Comparison of ENCODE assay signal across 8 cellular contexts in genomic region chr17:58352843-58353719, GRCh38. TPM values are rescaled to one million over a fixed set of nuclear protein-coding genes. Genes with fewer than 3 reads are reported as not detected.
DNase-seq lines count a peak whose midpoint lies in the region; ATAC-seq and TF ChIP-seq lines count a peak whose summit lies in the region.

No MANE protein-coding gene starts in this region.

- no peaks in the 10 kb centered on the region for H3K9me3 Mint-ChIP-seq in chondrocyte (ENCODE audit: low read depth)

- POLR2A ChIA-PET in RWPE1 (lab: Yijun Ruan, JAX; ENCODE audit: low non-redundant PET): interaction anchor here (0.6 to 2.5 kb wide), 4 partner anchors 60 to 73 kb away, joined by 4 to 21 read pairs (median 10); partner anchors contain the start of gene RNF43

- peak overlapping the region; percentile 87 for H3K4me3 ChIP-seq in ACC112 (ENCODE audit: low read depth, low read length)
- H3K4me3 ChIP-seq in left lung: peak overlapping the region; percentile 94 to 95

- peak; percentile 40 for TF ChIP-seq POLR2A in GM18505 (IDR thresholded peaks at IDR 0.05; ENCODE audit: borderline replicate concordance, extremely low read depth, insufficient read depth, insufficient read length)

- H3K9me3 ChIP-seq in left lung: no peaks in the 10 kb centered on the region

- peak overlapping the region; percentile 38 for H3K27ac ChIP-seq in ACC112 (ENCODE audit: low read depth, low read length)
- H3K27ac ChIP-seq in RWPE1: peak overlapping the region; percentile 86
- peak overlapping the region; percentile 88 to 94 for H3K27ac ChIP-seq in left lung

- peak overlapping the region; percentile 93 for H3K27ac Mint-ChIP-seq in chondrocyte (ENCODE audit: unreplicated experiment)

- H3K79me2 ChIP-seq in ACC112 (ENCODE audit: control insufficient read depth, insufficient read depth, low read length, unreplicated experiment): peaks cover 12% of the 10 kb centered on the region

- H2AFZ ChIP-seq in ACC112 (ENCODE audit: low read length, unreplicated experiment): peak overlapping the region; percentile 91

- H3K4me1 ChIP-seq in ACC112 (ENCODE audit: control insufficient read depth, insufficient read depth, low read length, unreplicated experiment): no peaks in the 10 kb centered on the region
- peaks cover 12 to 33% of the 10 kb centered on the region in 2 donors for H3K4me1 ChIP-seq in left lung

- CTCF ChIA-PET in RWPE1 (lab: Yijun Ruan, JAX): interaction anchor here (1.0 to 2.1 kb wide), 2 partner anchors 64 to 104 kb away, joined by 3 to 5 read pairs; partner anchors contain the start of gene RNF43

- peak overlapping the region; percentile 100 for H3K4me3 Mint-ChIP-seq in chondrocyte (ENCODE audit: unreplicated experiment)

- no peaks in the 10 kb centered on the region for H3K27me3 Mint-ChIP-seq in chondrocyte (ENCODE audit: low read depth)

- H3K27me3 ChIP-seq in ACC112 (ENCODE audit: insufficient read depth, low read length): no peaks in the 10 kb centered on the region
- H3K27me3 ChIP-seq in left lung: no peaks in the 10 kb centered on the region

- TF ChIP-seq CTCF in RWPE1 (conservative IDR thresholded peaks at IDR 0.05; ENCODE audit: low read depth) (no peak), chondrocyte (IDR thresholded peaks at IDR 0.05) (no peak), left lung (IDR thresholded peaks at IDR 0.05) (no peak)

- intact Hi-C loops in left lung (cut with DNase I): no loop called here

- peaks cover 12% of the 10 kb centered on the region for H3K36me3 ChIP-seq in ACC112 (ENCODE audit: insufficient read depth, low read length)
- peaks cover 0 to 32% of the 10 kb centered on the region in 2 donors for H3K36me3 ChIP-seq in left lung

- DNase-seq in RWPE1 (ENCODE audit: low spot score) (no peak), chondrocyte (ENCODE audit: low spot score) (no peak), left lung (peak in 1 of 2 donors; percentile 52), stromal cell of bone marrow (ENCODE audit: low read depth) (peak; percentile 18), NCI-H345 treated with DMSO at 0.1 percent for 48 hours (lab: John Stamatoyannopoulos, UW; ENCODE audit: unreplicated experiment) (no peak), inferior parietal cortex (ENCODE audit: extremely low spot score) (no peak)

- no peak for ATAC-seq in GM18505 (IDR thresholded peaks at IDR 0.05; ENCODE audit: unreplicated experiment)
- peak; percentile 34 for ATAC-seq in left lung

- H3K36me3 Mint-ChIP-seq in chondrocyte (ENCODE audit: low read depth): peaks cover 19% of the 10 kb centered on the region

- H3K4me1 Mint-ChIP-seq in chondrocyte (ENCODE audit: low read depth): peaks cover 26% of the 10 kb centered on the region

RNA-seq across cellular contexts. Expression of gene SUPT4H1, which starts 1.1 kb away (rescaled TPM):
- total RNA-seq in chondrocyte (57.4 to 71.8 TPM (median 62.9 TPM) in 3 replicates), left lung (10 to 100 TPM; 68.4 to 69.0 TPM)

RNA-seq across cellular contexts. Expression of gene TSPOAP1, which starts 24.5 kb away (rescaled TPM):
- total RNA-seq in chondrocyte: 1.3 to 2.0 TPM in 2 of 3 replicates, not detected in the other
- total RNA-seq in left lung: 10 to 100 TPM in 1 of 2 donors, 1 to 10 TPM in 1; 7.9 to 10.2 TPM

Comparison
In these comparisons a context has a peak if more than half of its experiments do, and no peak if none do; other contexts are left out.
1. H3K27ac ChIP-seq: peak in every context shown above with its lines; median percentile 91 in left lung; 86 in RWPE1; 38 in ACC112.